ENCODE assay signal across 15 cellular contexts in the genomic region with DNA sequence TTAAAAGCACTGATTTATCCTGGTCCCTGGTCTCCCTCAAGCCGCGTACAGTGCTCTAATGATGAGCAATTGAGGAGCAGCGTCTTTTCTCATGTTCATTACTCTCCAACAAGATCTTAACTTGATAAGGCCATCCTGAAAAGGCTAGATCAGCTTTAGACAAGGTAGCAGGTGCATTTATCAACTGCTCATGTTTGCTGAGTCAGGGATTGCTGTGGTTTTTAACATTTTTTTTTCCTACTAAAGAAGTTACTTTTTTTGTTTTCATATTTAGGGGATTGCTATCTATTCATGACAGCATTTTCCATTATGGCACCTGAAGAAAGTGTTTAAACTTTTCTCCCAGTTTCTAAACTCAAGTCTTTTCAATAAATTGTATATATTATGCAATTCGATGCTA.
DNase-seq lines count a peak whose midpoint lies in the region; ATAC-seq, FAIRE-seq and TF ChIP-seq lines count a peak whose summit lies in the region.
"Had no signal": no experiment of that assay in that cellular context is flagged by ENCODE, and none has a peak within 500 bp of the region (broad histone marks: within the 10 kb centered on the region; RNA-seq: fewer than 3 reads in every experiment).

No MANE protein-coding gene starts in this region.

- H3K9me2 ChIP-seq in MM.1S (replicated peaks; ENCODE audit: insufficient read depth, low read length): no peaks in the 10 kb centered on the region

- DNase-seq in NCI-H1417 (lab: John Stamatoyannopoulos, UW) (peak in 2 of 3 experiments; percentile 10 to 63), NCI-H1417 treated with DMSO at 0.1 percent for 48 hours (lab: John Stamatoyannopoulos, UW) (no peak), A549 (ENCODE audit: low read depth in 1 of 2, low spot score in 1 of 2) (no peak), MM.1S (peak; percentile 44), cerebellar cortex (ENCODE audit: low spot score) (peak; percentile 22)
- DNase-seq: 8988T; CD4-positive, CD25-positive, alpha-beta regulatory T cell; GF-D8; GOT3; NCI-H2107; SJCRH30; T-helper 17 cell had no signal

- no peaks in the 10 kb centered on the region for H3F3A ChIP-seq in MM.1S (ENCODE audit: insufficient read depth, low read length)

- no peak overlapping the region for H3K4me3 ChIP-seq in A549
- H3K4me3 ChIP-seq in MM.1S (ENCODE audit: low read length): no peak overlapping the region
- H3K4me3 ChIP-seq: SJCRH30 had no signal

- TF ChIP-seq CTCF in A549 (IDR thresholded peaks at IDR 0.05) (no peak), MM.1S (IDR thresholded peaks at IDR 0.05; ENCODE audit: low read length) (no peak)

- POLR2A ChIA-PET in A549 (lab: Yijun Ruan, JAX): no interaction called here

- no peaks in the 10 kb centered on the region for H3K27me3 ChIP-seq in MM.1S (replicated peaks; ENCODE audit: insufficient read depth, low read length)
- H3K27me3 ChIP-seq: SJCRH30 had no signal

- H3K4me2 ChIP-seq in A549 (no peak overlapping the region), MM.1S (ENCODE audit: low read depth, low read length) (no peak overlapping the region)

- no peak overlapping the region for H2AFZ ChIP-seq in MM.1S (ENCODE audit: low read length)

- TF ChIP-seq EP300 in A549 (IDR thresholded peaks at IDR 0.05): no peak

- no peak for ATAC-seq in A549
- ATAC-seq in HG02970 (IDR thresholded peaks at IDR 0.05; ENCODE audit: low FRiP score, unreplicated experiment): no peak
- ATAC-seq in GM18868 (IDR thresholded peaks at IDR 0.05; ENCODE audit: unreplicated experiment): no peak
- no peak for ATAC-seq in GM19397 (IDR thresholded peaks at IDR 0.05; ENCODE audit: unreplicated experiment)
- ATAC-seq: T-helper 17 cell had no signal

- no peaks in the 10 kb centered on the region for H3K4me1 ChIP-seq in A549
- no peaks in the 10 kb centered on the region; the same call in 1 of the 2 replicates for H3K4me1 ChIP-seq in MM.1S (ENCODE audit: low read length)

- no peak for TF ChIP-seq RAD21 in A549 (conservative IDR thresholded peaks at IDR 0.05 in 1 of 2, IDR thresholded peaks at IDR 0.05 in 1 of 2)

- TF ChIP-seq POLR2A in A549 (IDR thresholded peaks at IDR 0.05; ENCODE audit: low read length): no peak

- no peak for FAIRE-seq in A549 (lab: Jason Lieb, UNC)

- no peak overlapping the region for H3K9ac ChIP-seq in MM.1S (ENCODE audit: low read length)

- CTCF ChIA-PET in A549 (lab: Yijun Ruan, JAX): no interaction called here

- H3K9me3 ChIP-seq in A549 (no peaks in the 10 kb centered on the region), MM.1S (replicated peaks; ENCODE audit: insufficient read depth, low read length) (no peaks in the 10 kb centered on the region)
- H3K9me3 ChIP-seq: SJCRH30 had no signal

- no peaks in the 10 kb centered on the region for H4K20me1 ChIP-seq in MM.1S (ENCODE audit: insufficient read depth, low read length)

- WGBS in A549 (ENCODE audit: missing lambda C conversion rate): 18% methylated on average over 4 of the region's 4 CpGs

- H3K27ac ChIP-seq in A549 (no peak overlapping the region), MM.1S (ENCODE audit: low read length) (no peak overlapping the region)
- H3K27ac ChIP-seq: SJCRH30 had no signal

- no peaks in the 10 kb centered on the region for H3K79me2 ChIP-seq in MM.1S (ENCODE audit: low read length)

- H3K36me3 ChIP-seq in MM.1S (replicated peaks; ENCODE audit: insufficient read depth, low read length): no peaks in the 10 kb centered on the region
- H3K36me3 ChIP-seq: SJCRH30 had no signal

TF ChIP-seq in A549, 52 proteins besides CTCF, POLR2A, EP300 and RAD21:
- TF ChIP-seq NFE2L2 (conservative IDR thresholded peaks at IDR 0.05; ENCODE audit: low read length) (no peak), MAZ (IDR thresholded peaks at IDR 0.05; ENCODE audit: borderline replicate concordance, low read depth, low read length) (no peak), BHLHE40 (IDR thresholded peaks at IDR 0.05; ENCODE audit: low read depth, low read length) (no peak), JUN (IDR thresholded peaks at IDR 0.05) (no peak), ZNF302 (CRISPR knock-in tag; IDR thresholded peaks at IDR 0.05) (no peak), RNF2 (IDR thresholded peaks at IDR 0.05; ENCODE audit: borderline replicate concordance, low read depth) (no peak), HOXA7 (CRISPR knock-in tag; IDR thresholded peaks at IDR 0.05) (no peak), MAFK (IDR thresholded peaks at IDR 0.05; ENCODE audit: partially characterized antibody) (peak; percentile 42)

Comparison
In these comparisons a context has a peak if more than half of its experiments do, and no peak if none do; other contexts are left out.
1. DNase-seq: peak in NCI-H1417 (2 of 3), MM.1S (single experiment) and cerebellar cortex (single experiment); none in NCI-H1417 treated with DMSO at 0.1 percent for 48 hours (single experiment) and A549 (0 of 2).